8 cellular contexts compared by ENCODE assay signal in the genomic region with DNA sequence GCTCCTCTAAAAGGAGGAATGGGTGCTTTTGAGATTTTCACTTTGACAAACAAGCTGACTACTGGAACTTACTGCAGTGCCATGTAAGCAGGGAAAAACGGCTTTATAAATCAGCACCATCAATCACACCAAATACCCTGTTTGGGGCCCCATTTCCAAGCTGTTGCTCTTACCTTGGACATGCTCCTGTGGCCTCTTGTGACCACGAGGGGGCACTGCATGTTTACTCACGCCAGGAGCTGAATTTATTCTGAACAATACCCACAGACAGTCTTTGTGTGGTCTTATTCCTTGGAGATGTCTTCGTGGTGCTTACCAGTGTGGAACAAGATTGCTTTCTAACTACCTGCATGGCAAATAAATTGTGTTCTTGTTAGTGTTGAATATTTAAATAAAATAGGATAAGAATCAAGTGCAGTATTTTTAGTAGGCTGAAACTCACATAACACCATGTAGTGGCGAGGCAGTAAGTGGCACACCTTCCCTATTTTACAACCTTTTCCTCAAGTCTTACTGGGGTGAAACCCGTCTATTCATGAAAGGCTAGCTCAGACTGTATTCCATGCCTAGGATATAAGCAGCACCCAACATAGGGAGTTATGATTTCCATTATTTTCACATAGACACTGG.
A peak's percentile ranks its signal among the peaks of the same experiment; 100 is the strongest.
DNase-seq lines count a peak whose midpoint lies in the region; ATAC-seq, FAIRE-seq and TF ChIP-seq lines count a peak whose summit lies in the region.

No MANE protein-coding gene starts in this region.

- no peaks in the 10 kb centered on the region for H3K4me1 ChIP-seq in adipocyte (ENCODE audit: control insufficient read depth, insufficient read depth, low read length)
- H3K4me1 ChIP-seq in left ventricle myocardium inferior = peaks cover 6% of the 10 kb centered on the region

- H3K4me3 ChIP-seq in adipocyte (ENCODE audit: low read length) (no peak overlapping the region), left ventricle myocardium inferior (no peak overlapping the region), retinal pigment epithelial cell (ENCODE audit: low read length) (no peak overlapping the region)

- H3K36me3 ChIP-seq in adipocyte (ENCODE audit: control insufficient read depth, insufficient read depth, low read length, severe bottlenecking) (no peaks in the 10 kb centered on the region), left ventricle myocardium inferior (no peaks in the 10 kb centered on the region)

- peak; percentile 47 for FAIRE-seq in GM12891 (lab: Jason Lieb, UNC)

- DNase-seq in AG08396 (ENCODE audit: low spot score) (peak; percentile 11), GM12891 (ENCODE audit: insufficient read length, low spot score) (peak; percentile 25), NCI-H2196 (lab: John Stamatoyannopoulos, UW; ENCODE audit: unreplicated experiment) (peak; percentile 14), adipocyte (ENCODE audit: low read depth) (peak; percentile 26), left ventricle myocardium inferior (peak; percentile 68), retinal pigment epithelial cell (ENCODE audit: low read depth) (peak; percentile 23)

- H3K9ac ChIP-seq in adipocyte (ENCODE audit: low read length) = no peak overlapping the region

- intact Hi-C loops in left ventricle myocardium inferior (cut with micrococcal nuclease) = loop anchor here (5.0 kb wide), 1 partner anchor 587 kb away; no protein-coding TSS in a partner anchor

- no peak overlapping the region for H3K27ac ChIP-seq in left ventricle myocardium inferior (replicated peaks)

- ATAC-seq in HG02938 (IDR thresholded peaks at IDR 0.05; ENCODE audit: unreplicated experiment) (peak; percentile 69), HG02763 (IDR thresholded peaks at IDR 0.05; ENCODE audit: unreplicated experiment) (no peak)

- TF ChIP-seq CTCF in left ventricle myocardium inferior (IDR thresholded peaks at IDR 0.05; ENCODE audit: borderline replicate concordance) (peak; percentile 88), retinal pigment epithelial cell (conservative IDR thresholded peaks at IDR 0.05; ENCODE audit: low read depth, low read length) (peak; percentile 94)

- H3K27me3 ChIP-seq in adipocyte (replicated peaks; ENCODE audit: control insufficient read depth, insufficient read depth, low read length) (no peaks in the 10 kb centered on the region), left ventricle myocardium inferior (ENCODE audit: low read depth) (no peaks in the 10 kb centered on the region)

- no peak for TF ChIP-seq POLR2A in GM12891 (IDR thresholded peaks at IDR 0.05; ENCODE audit: low read depth, low read length)

- H3K9me3 ChIP-seq in adipocyte (ENCODE audit: control insufficient read depth, low read length) (no peaks in the 10 kb centered on the region), left ventricle myocardium inferior (replicated peaks) (no peaks in the 10 kb centered on the region)

TF ChIP-seq in GM12891, 5 proteins besides CTCF, POLR2A, EP300 and RAD21:
- no peak for TF ChIP-seq SPI1 (IDR thresholded peaks at IDR 0.05; ENCODE audit: low read depth, low read length)
- TF ChIP-seq POU2F2 (IDR thresholded peaks at IDR 0.05; ENCODE audit: low read depth, low read length) = no peak
- TF ChIP-seq TAF1 (IDR thresholded peaks at IDR 0.05; ENCODE audit: low read depth, low read length) = no peak
- no peak for TF ChIP-seq PAX5 (IDR thresholded peaks at IDR 0.05; ENCODE audit: insufficient read depth, low read length, severe bottlenecking)
- TF ChIP-seq POLR2AphosphoS5 (IDR thresholded peaks at IDR 0.05; ENCODE audit: low read depth, low read length) = no peak

Comparison
In these comparisons a context has a peak if more than half of its experiments do, and no peak if none do; other contexts are left out.
1. DNase-seq: peak in every context shown above with its lines; median percentile 68 in left ventricle myocardium inferior; 26 in adipocyte; 25 in GM12891; 23 in retinal pigment epithelial cell; 14 in NCI-H2196; 11 in AG08396.